ENCODE assay signal across 1 cellular context in genomic region chr10:103265712-103266329, GRCh38.
TF ChIP-seq lines count a peak whose summit lies in the region.

No MANE protein-coding gene starts in this region.

TF ChIP-seq in Ishikawa, 13 proteins besides CTCF, POLR2A, EP300 and RAD21 (continued from another document):
- TF ChIP-seq EGR1 (IDR thresholded peaks at IDR 0.05) (no peak), TAF1 (IDR thresholded peaks at IDR 0.05; ENCODE audit: low read depth) (no peak), FOXM1 (IDR thresholded peaks at IDR 0.05; ENCODE audit: borderline replicate concordance, low read depth) (no peak)
